1 cellular context compared by ENCODE assay signal in the genomic region with DNA sequence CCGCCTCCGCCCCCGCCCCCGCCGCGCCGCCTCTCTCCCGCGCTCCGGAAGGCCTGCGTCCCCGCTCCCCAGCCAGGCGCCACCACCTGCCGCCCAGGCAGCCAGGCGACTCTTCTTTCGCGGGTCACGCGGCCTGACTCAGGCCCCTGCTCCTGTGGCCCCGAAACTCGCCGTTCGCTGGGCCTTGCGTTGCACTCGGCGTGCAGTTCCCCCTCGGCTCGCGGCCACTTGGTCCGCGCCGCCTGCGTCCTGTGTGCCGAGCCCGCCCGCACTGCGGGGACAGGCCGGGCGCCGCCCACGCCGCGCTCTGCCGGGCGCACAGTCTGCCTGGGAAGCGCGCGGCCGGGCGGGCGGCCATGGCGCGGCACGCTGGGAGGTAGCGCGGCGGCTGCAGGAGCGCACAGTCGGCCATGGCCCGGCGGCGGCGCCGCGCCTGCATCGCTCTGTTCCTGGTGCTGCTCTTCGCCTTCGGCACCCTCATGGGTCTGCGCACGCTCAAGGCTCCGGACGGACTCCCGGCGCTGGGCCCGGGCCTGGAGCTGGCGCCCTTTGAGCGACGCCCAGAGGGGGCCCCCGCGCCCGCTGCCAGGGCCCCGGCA.
TF ChIP-seq lines count a peak whose summit lies in the region.

A gene with protein sequence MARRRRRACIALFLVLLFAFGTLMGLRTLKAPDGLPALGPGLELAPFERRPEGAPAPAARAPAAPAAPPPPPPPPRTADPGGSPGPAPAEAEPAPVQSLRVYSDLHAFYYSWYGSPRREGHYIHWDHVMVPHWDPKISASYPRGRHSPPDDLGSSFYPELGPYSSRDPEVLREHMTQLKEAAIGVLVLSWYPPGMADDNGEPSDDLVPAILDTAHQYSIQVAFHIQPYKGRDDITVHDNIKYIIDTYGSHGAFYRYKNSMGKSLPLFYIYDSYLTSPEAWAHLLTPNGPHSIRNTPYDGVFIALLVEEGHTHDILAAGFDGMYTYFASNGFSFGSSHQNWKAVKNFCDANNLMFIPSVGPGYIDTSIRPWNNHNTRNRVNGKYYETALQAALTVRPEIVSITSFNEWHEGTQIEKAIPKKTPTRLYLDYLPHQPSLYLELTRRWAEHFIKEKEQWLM (plus strand): TSS at position 75 of the 599 bp plus-strand sequence. CDS start 336 bp downstream, at position 411.

TF ChIP-seq in HEK293, 187 proteins besides CTCF, POLR2A, EP300 and RAD21 (continued from another document and continues in another):
- TF ChIP-seq, protein P1, sequence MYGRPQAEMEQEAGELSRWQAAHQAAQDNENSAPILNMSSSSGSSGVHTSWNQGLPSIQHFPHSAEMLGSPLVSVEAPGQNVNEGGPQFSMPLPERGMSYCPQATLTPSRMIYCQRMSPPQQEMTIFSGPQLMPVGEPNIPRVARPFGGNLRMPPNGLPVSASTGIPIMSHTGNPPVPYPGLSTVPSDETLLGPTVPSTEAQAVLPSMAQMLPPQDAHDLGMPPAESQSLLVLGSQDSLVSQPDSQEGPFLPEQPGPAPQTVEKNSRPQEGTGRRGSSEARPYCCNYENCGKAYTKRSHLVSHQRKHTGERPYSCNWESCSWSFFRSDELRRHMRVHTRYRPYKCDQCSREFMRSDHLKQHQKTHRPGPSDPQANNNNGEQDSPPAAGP (tag by site-specific recombination; IDR thresholded peaks at IDR 0.05), result peak; percentile 72; the same call in 1 of the 2 replicates
- TF ChIP-seq, protein P2, sequence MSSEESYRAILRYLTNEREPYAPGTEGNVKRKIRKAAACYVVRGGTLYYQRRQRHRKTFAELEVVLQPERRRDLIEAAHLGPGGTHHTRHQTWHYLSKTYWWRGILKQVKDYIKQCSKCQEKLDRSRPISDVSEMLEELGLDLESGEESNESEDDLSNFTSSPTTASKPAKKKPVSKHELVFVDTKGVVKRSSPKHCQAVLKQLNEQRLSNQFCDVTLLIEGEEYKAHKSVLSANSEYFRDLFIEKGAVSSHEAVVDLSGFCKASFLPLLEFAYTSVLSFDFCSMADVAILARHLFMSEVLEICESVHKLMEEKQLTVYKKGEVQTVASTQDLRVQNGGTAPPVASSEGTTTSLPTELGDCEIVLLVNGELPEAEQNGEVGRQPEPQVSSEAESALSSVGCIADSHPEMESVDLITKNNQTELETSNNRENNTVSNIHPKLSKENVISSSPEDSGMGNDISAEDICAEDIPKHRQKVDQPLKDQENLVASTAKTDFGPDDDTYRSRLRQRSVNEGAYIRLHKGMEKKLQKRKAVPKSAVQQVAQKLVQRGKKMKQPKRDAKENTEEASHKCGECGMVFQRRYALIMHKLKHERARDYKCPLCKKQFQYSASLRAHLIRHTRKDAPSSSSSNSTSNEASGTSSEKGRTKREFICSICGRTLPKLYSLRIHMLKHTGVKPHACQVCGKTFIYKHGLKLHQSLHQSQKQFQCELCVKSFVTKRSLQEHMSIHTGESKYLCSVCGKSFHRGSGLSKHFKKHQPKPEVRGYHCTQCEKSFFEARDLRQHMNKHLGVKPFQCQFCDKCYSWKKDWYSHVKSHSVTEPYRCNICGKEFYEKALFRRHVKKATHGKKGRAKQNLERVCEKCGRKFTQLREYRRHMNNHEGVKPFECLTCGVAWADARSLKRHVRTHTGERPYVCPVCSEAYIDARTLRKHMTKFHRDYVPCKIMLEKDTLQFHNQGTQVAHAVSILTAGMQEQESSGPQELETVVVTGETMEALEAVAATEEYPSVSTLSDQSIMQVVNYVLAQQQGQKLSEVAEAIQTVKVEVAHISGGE (tag by site-specific recombination; conservative IDR thresholded peaks at IDR 0.05; ENCODE audit: low read depth), result peak; percentile 38; the same call in 1 of the 2 replicates
- no peak for TF ChIP-seq ZNF473 (tag by site-specific recombination; IDR thresholded peaks at IDR 0.05)
- TF ChIP-seq ZNF391 (tag by site-specific recombination; IDR thresholded peaks at IDR 0.05; ENCODE audit: borderline replicate concordance, low read depth), result 0 out of 2 replicates have a peak, but pooled peaks have one; percentile 34
- no peak for TF ChIP-seq GLI2 (tag by site-specific recombination; IDR thresholded peaks at IDR 0.05; ENCODE audit: borderline replicate concordance, low read depth)
- TF ChIP-seq ZNF837 (tag by site-specific recombination; IDR thresholded peaks at IDR 0.05), result no peak
- TF ChIP-seq, protein P3, sequence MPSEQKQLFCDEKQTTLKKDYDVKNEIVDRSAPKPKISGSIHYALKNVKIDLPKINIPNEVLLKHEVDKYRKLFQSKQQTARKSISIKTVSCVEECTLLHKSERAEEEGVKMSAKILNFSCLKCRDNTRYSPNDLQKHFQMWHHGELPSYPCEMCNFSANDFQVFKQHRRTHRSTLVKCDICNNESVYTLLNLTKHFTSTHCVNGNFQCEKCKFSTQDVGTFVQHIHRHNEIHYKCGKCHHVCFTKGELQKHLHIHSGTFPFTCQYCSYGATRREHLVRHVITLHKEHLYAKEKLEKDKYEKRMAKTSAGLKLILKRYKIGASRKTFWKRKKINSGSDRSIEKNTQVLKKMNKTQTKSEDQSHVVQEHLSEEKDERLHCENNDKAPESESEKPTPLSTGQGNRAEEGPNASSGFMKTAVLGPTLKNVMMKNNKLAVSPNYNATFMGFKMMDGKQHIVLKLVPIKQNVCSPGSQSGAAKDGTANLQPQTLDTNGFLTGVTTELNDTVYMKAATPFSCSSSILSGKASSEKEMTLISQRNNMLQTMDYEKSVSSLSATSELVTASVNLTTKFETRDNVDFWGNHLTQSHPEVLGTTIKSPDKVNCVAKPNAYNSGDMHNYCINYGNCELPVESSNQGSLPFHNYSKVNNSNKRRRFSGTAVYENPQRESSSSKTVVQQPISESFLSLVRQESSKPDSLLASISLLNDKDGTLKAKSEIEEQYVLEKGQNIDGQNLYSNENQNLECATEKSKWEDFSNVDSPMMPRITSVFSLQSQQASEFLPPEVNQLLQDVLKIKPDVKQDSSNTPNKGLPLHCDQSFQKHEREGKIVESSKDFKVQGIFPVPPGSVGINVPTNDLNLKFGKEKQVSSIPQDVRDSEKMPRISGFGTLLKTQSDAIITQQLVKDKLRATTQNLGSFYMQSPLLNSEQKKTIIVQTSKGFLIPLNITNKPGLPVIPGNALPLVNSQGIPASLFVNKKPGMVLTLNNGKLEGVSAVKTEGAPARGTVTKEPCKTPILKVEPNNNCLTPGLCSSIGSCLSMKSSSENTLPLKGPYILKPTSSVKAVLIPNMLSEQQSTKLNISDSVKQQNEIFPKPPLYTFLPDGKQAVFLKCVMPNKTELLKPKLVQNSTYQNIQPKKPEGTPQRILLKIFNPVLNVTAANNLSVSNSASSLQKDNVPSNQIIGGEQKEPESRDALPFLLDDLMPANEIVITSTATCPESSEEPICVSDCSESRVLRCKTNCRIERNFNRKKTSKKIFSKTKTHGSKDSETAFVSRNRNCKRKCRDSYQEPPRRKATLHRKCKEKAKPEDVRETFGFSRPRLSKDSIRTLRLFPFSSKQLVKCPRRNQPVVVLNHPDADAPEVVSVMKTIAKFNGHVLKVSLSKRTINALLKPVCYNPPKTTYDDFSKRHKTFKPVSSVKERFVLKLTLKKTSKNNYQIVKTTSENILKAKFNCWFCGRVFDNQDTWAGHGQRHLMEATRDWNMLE (tag by site-specific recombination; conservative IDR thresholded peaks at IDR 0.05; ENCODE audit: low read depth), result no peak
- peak; percentile 88; the same call in 1 of the 2 replicates for TF ChIP-seq ZNF660 (tag by site-specific recombination; IDR thresholded peaks at IDR 0.05)
- TF ChIP-seq ZNF423 (tag by site-specific recombination; IDR thresholded peaks at IDR 0.05), result no peak
- TF ChIP-seq, protein P4, sequence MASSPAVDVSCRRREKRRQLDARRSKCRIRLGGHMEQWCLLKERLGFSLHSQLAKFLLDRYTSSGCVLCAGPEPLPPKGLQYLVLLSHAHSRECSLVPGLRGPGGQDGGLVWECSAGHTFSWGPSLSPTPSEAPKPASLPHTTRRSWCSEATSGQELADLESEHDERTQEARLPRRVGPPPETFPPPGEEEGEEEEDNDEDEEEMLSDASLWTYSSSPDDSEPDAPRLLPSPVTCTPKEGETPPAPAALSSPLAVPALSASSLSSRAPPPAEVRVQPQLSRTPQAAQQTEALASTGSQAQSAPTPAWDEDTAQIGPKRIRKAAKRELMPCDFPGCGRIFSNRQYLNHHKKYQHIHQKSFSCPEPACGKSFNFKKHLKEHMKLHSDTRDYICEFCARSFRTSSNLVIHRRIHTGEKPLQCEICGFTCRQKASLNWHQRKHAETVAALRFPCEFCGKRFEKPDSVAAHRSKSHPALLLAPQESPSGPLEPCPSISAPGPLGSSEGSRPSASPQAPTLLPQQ (tag by site-specific recombination; IDR thresholded peaks at IDR 0.05), result peak; percentile 71; the same call in 1 of the 2 replicates
- TF ChIP-seq SP3 (tag by site-specific recombination; IDR thresholded peaks at IDR 0.05), result peak; percentile 73
- TF ChIP-seq, protein P5, sequence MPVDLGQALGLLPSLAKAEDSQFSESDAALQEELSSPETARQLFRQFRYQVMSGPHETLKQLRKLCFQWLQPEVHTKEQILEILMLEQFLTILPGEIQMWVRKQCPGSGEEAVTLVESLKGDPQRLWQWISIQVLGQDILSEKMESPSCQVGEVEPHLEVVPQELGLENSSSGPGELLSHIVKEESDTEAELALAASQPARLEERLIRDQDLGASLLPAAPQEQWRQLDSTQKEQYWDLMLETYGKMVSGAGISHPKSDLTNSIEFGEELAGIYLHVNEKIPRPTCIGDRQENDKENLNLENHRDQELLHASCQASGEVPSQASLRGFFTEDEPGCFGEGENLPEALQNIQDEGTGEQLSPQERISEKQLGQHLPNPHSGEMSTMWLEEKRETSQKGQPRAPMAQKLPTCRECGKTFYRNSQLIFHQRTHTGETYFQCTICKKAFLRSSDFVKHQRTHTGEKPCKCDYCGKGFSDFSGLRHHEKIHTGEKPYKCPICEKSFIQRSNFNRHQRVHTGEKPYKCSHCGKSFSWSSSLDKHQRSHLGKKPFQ (tag by site-specific recombination; IDR thresholded peaks at IDR 0.05), result no peak
- 0 out of 2 replicates have a peak, but pooled peaks have one; percentile 18 for TF ChIP-seq ZEB2 (tag by site-specific recombination; IDR thresholded peaks at IDR 0.05)
- TF ChIP-seq ZNF10 (tag by site-specific recombination; IDR thresholded peaks at IDR 0.05), result 0 out of 2 replicates have a peak, but pooled peaks have one; percentile 19
- TF ChIP-seq KLF1 (tag by site-specific recombination; IDR thresholded peaks at IDR 0.05), result peak; percentile 54; the same call in 1 of the 2 replicates
- TF ChIP-seq, protein P6, sequence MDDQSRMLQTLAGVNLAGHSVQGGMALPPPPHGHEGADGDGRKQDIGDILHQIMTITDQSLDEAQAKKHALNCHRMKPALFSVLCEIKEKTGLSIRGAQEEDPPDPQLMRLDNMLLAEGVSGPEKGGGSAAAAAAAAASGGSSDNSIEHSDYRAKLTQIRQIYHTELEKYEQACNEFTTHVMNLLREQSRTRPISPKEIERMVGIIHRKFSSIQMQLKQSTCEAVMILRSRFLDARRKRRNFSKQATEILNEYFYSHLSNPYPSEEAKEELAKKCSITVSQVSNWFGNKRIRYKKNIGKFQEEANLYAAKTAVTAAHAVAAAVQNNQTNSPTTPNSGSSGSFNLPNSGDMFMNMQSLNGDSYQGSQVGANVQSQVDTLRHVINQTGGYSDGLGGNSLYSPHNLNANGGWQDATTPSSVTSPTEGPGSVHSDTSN (CRISPR knock-in tag; IDR thresholded peaks at IDR 0.05), result peak; percentile 70; the same call in 1 of the 2 replicates
- TF ChIP-seq, protein P7, sequence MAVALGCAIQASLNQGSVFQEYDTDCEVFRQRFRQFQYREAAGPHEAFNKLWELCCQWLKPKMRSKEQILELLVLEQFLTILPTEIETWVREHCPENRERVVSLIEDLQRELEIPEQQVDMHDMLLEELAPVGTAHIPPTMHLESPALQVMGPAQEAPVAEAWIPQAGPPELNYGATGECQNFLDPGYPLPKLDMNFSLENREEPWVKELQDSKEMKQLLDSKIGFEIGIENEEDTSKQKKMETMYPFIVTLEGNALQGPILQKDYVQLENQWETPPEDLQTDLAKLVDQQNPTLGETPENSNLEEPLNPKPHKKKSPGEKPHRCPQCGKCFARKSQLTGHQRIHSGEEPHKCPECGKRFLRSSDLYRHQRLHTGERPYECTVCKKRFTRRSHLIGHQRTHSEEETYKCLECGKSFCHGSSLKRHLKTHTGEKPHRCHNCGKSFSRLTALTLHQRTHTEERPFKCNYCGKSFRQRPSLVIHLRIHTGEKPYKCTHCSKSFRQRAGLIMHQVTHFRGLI (tag by site-specific recombination; IDR thresholded peaks at IDR 0.05), result no peak
- TF ChIP-seq, protein P8, sequence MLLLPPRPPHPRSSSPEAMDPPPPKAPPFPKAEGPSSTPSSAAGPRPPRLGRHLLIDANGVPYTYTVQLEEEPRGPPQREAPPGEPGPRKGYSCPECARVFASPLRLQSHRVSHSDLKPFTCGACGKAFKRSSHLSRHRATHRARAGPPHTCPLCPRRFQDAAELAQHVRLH (tag by site-specific recombination; IDR thresholded peaks at IDR 0.05), result peak; percentile 35; the same call in 1 of the 2 replicates
- TF ChIP-seq ZBTB48 (tag by site-specific recombination; IDR thresholded peaks at IDR 0.05), result no peak
- TF ChIP-seq ZNF366 (tag by site-specific recombination; conservative IDR thresholded peaks at IDR 0.05), result no peak
- no peak; the same call in 1 of the 2 replicates for TF ChIP-seq ZNF335 (tag by site-specific recombination; conservative IDR thresholded peaks at IDR 0.05)
- TF ChIP-seq ZNF529 (tag by site-specific recombination; IDR thresholded peaks at IDR 0.05; ENCODE audit: insufficient replicate concordance), result no peak
- TF ChIP-seq ZNF768 (tag by site-specific recombination; IDR thresholded peaks at IDR 0.05), result no peak
- peak; percentile 87 for TF ChIP-seq ZFHX2 (tag by site-specific recombination; conservative IDR thresholded peaks at IDR 0.05)
- TF ChIP-seq, protein P9, sequence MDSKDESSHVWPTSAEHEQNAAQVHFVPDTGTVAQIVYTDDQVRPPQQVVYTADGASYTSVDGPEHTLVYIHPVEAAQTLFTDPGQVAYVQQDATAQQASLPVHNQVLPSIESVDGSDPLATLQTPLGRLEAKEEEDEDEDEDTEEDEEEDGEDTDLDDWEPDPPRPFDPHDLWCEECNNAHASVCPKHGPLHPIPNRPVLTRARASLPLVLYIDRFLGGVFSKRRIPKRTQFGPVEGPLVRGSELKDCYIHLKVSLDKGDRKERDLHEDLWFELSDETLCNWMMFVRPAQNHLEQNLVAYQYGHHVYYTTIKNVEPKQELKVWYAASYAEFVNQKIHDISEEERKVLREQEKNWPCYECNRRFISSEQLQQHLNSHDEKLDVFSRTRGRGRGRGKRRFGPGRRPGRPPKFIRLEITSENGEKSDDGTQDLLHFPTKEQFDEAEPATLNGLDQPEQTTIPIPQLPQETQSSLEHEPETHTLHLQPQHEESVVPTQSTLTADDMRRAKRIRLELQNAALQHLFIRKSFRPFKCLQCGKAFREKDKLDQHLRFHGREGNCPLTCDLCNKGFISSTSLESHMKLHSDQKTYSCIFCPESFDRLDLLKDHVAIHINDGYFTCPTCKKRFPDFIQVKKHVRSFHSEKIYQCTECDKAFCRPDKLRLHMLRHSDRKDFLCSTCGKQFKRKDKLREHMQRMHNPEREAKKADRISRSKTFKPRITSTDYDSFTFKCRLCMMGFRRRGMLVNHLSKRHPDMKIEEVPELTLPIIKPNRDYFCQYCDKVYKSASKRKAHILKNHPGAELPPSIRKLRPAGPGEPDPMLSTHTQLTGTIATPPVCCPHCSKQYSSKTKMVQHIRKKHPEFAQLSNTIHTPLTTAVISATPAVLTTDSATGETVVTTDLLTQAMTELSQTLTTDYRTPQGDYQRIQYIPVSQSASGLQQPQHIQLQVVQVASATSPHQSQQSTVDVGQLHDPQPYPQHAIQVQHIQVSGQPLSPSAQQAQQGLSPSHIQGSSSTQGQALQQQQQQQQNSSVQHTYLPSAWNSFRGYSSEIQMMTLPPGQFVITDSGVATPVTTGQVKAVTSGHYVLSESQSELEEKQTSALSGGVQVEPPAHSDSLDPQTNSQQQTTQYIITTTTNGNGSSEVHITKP (tag by site-specific recombination; IDR thresholded peaks at IDR 0.05), result peak; percentile 98
- no peak for TF ChIP-seq ZBTB7A (tag by site-specific recombination; IDR thresholded peaks at IDR 0.05; ENCODE audit: low read depth)
- peak; percentile 68; the same call in 1 of the 2 replicates for TF ChIP-seq KLF10 (tag by site-specific recombination; IDR thresholded peaks at IDR 0.05)
